ENCODE assay signal across 8 cellular contexts in the genomic region with DNA sequence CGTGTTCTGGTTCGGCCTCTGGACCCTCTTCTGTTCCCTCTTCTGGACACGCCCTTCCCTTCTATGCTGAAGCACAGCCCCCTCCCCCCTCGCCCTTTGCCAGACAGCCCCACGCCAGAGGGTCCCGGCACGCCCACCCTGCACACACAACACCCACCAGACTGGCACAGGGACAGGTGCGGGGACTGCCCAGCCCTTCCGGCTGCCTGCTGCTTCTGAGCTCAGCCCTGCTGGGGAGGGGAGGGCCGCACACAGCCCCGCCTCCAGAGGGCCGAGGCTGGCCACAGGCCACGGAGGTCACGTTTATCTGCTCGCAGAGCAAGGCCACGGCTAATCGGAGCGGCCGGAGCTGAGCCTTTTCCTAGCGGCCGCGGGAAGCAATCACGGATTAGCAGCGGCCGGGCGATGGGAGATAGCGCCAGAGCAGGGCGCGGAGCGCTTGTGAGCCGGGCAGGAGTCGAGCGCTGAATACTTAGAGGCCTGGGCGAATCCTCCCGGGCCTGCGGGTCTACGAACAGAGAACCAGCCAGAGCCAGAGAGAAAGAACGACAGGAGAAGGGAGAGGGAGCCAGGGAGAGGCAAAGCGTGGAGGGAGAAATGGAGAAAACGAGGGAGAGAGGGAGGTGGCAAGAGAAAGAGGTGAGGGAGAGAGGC. TPM values are rescaled to one million over a fixed set of nuclear protein-coding genes. Genes with fewer than 3 reads are reported as not detected.
DNase-seq lines count a peak whose midpoint lies in the region; ATAC-seq and TF ChIP-seq lines count a peak whose summit lies in the region.

No MANE protein-coding gene starts in this region.

- no peak for TF ChIP-seq EP300 in stomach (IDR thresholded peaks at IDR 0.05)

- TF ChIP-seq POLR2A in lower leg skin (IDR thresholded peaks at IDR 0.05) (no peak), stomach (IDR thresholded peaks at IDR 0.05) (no peak), GM18505 (IDR thresholded peaks at IDR 0.05; ENCODE audit: borderline replicate concordance, extremely low read depth, insufficient read depth, insufficient read length) (no peak)

- H3K27me3 ChIP-seq in dorsolateral prefrontal cortex, result no peaks in the 10 kb centered on the region
- H3K27me3 ChIP-seq in stomach, result peaks cover 0 to 31% (median 0%) of the 10 kb centered on the region in 3 donors

- intact Hi-C loops in dorsolateral prefrontal cortex (cut with DNase I), result no loop called here
- intact Hi-C loops in lower leg skin (cut with DNase I; ENCODE audit: low total_unique reads), result no loop called here
- intact Hi-C loops in stomach (cut with DNase I; ENCODE audit: low total_unique reads), result no loop called here

- ATAC-seq in GM18511 (IDR thresholded peaks at IDR 0.05; ENCODE audit: unreplicated experiment), result no peak
- no peak for ATAC-seq in GM18505 (IDR thresholded peaks at IDR 0.05; ENCODE audit: unreplicated experiment)

- DNase-seq in C1 segment of cervical spinal cord (lab: John Stamatoyannopoulos, UW), result peak in 11 of 14 donors; percentile 8 to 61 (median 31)
- peak; percentile 70 for DNase-seq in NCI-H460 (ENCODE audit: extremely low read depth, low read depth)
- DNase-seq in dorsolateral prefrontal cortex, result peak; percentile 40 to 73 (median 54)
- DNase-seq in lower leg skin (ENCODE audit: low spot score in 2 of 2), result peak; percentile 56 to 93
- DNase-seq in stomach, result peak; percentile 91
- DNase-seq in stimulated activated CD8-positive, alpha-beta memory T cell treated with anti-CD3 and anti-CD28 coated beads, Interleukin-4, amount 100 ng/mL, for 48 hours, result no peak

- peaks cover 15 to 27% (median 20%) of the 10 kb centered on the region in 4 donors for H3K4me1 ChIP-seq in stomach

- 9 to 14% methylated on average over 38 to 39 of the region's 40 CpGs for WGBS in lower leg skin, 2 donors
- 3 to 12% (median 4%) methylated on average over 31 to 40 of the region's 40 CpGs for WGBS in stomach, 5 donors

- H3K9me3 ChIP-seq in stomach, result no peaks in the 10 kb centered on the region

- H3K27ac ChIP-seq in dorsolateral prefrontal cortex (peak overlapping the region in 44 of 59 donors; percentile 3 to 89 (median 54)), stomach (peak overlapping the region in 3 of 5 donors; percentile 30 to 58 (median 43))

- H3K4me3 ChIP-seq in dorsolateral prefrontal cortex, result peak overlapping the region; percentile 29 to 73 (median 55)
- no peak overlapping the region for H3K4me3 ChIP-seq in lower leg skin (ENCODE audit: low read depth, poor library complexity, severe bottlenecking)
- peak overlapping the region; percentile 35 to 51 (median 42) for H3K4me3 ChIP-seq in stomach

- H3K36me3 ChIP-seq in stomach, result no peaks in the 10 kb centered on the region

- TF ChIP-seq CTCF in dorsolateral prefrontal cortex (IDR thresholded peaks at IDR 0.05 in 54 of 56, conservative IDR thresholded peaks at IDR 0.05 in 2 of 56; ENCODE audit: low read depth in 1 of 56, partially characterized antibody in 56 of 56), result peak in 34 of 56 donors; percentile 6 to 48 (median 31)
- TF ChIP-seq CTCF in lower leg skin (IDR thresholded peaks at IDR 0.05), result no peak
- peak in 4 of 7 experiments; percentile 28 to 46 (median 31) for TF ChIP-seq CTCF in stomach (IDR thresholded peaks at IDR 0.05)

RNA-seq across cellular contexts. Expression of gene OTUB1, which starts 21.5 kb away (rescaled TPM):
- 32.8 and 43.6 TPM in 2 replicates for total RNA-seq in NCI-H460 (2014; rRNA removed; shearing (Covaris generic))
- polyA plus RNA-seq in NCI-H460 (2014; cell fraction: nucleus; rRNA removed), result 115 TPM in 2 replicates
- 100 to 1,000 TPM in 104 of 120 experiments, 10 to 100 TPM in 16; 68.7 to 167 (median 128) TPM for total RNA-seq in dorsolateral prefrontal cortex
- total RNA-seq in lower leg skin, result 10 to 100 TPM; 48.8 to 94.8 (median 81.7) TPM
- 100 to 1,000 TPM in 1 of 5 donors, 10 to 100 TPM in 4; 33.6 to 161 (median 40.3) TPM for total RNA-seq in stomach
- polyA plus RNA-seq in stomach, result 10 to 100 TPM; 62.3 to 74.2 (median 64.8) TPM

RNA-seq across cellular contexts. Expression of gene FLRT1, which starts 28.0 kb away (rescaled TPM):
- 2.7 and 3.0 TPM in 2 replicates for total RNA-seq in NCI-H460 (2014; rRNA removed; shearing (Covaris generic))
- polyA plus RNA-seq in NCI-H460 (2014; cell fraction: nucleus; rRNA removed), result 2.2 TPM in 1 of 2 replicates, not detected in the other
- total RNA-seq in dorsolateral prefrontal cortex (10 to 100 TPM in 101 of 120 experiments, 1 to 10 TPM in 19; 5.1 to 24.0 (median 13.6) TPM), lower leg skin (under 1 TPM in 3 of 4 donors, not detected in 1; 0.08 to 0.62 (median 0.15) TPM), stomach (1 to 10 TPM in 1 of 5 donors, under 1 TPM in 1, not detected in 3; 0.73 to 1.3 TPM)
- polyA plus RNA-seq in stomach, result under 1 TPM in 2 of 3 donors, not detected in 1; 0.12 to 0.28 TPM

RNA-seq across cellular contexts. Expression of gene COX8A, which starts 33.3 kb away (rescaled TPM):
- total RNA-seq in NCI-H460 (2014; rRNA removed; shearing (Covaris generic)), result 418 and 605 TPM in 2 replicates
- polyA plus RNA-seq in NCI-H460 (2014; cell fraction: nucleus; rRNA removed), result 327 and 528 TPM in 2 replicates
- total RNA-seq in dorsolateral prefrontal cortex, result 100 to 1,000 TPM; 169 to 367 (median 264) TPM
- 100 to 1,000 TPM; 373 to 510 (median 455) TPM for total RNA-seq in lower leg skin
- 1,000 to 10,000 TPM in 1 of 5 donors, 100 to 1,000 TPM in 4; 107 to 1,004 (median 523) TPM for total RNA-seq in stomach
- 1,000 to 10,000 TPM in 2 of 3 donors, 100 to 1,000 TPM in 1; 910 to 1,045 (median 1,001) TPM for polyA plus RNA-seq in stomach

Comparison
In these comparisons a context has a peak if more than half of its experiments do, and no peak if none do; other contexts are left out.
1. CTCF ChIP-seq: peak in dorsolateral prefrontal cortex (34 of 56) and stomach (4 of 7); none in lower leg skin (0 of 3).